ENCODE assay signal across 16 cellular contexts in genomic region chr6:22589118-22589517, GRCh38. TPM values are rescaled to one million over a fixed set of nuclear protein-coding genes. Genes with fewer than 3 reads are reported as not detected.
"Had no signal": no experiment of that assay in that cellular context is flagged by ENCODE, and none has a peak within 500 bp of the region (broad histone marks: within the 10 kb centered on the region; RNA-seq: fewer than 3 reads in every experiment).

No MANE protein-coding gene starts in this region.

- H3K9me3 ChIP-seq: colonic mucosa, esophagus muscularis mucosa, esophagus squamous epithelium, gastrocnemius medialis, gastroesophageal sphincter, heart left ventricle, heart right ventricle had no signal

- H3K27ac ChIP-seq: colonic mucosa, coronary artery, dorsolateral prefrontal cortex, epithelial cell of prostate, esophagus muscularis mucosa, esophagus squamous epithelium, foreskin keratinocyte, gastrocnemius medialis, gastroesophageal sphincter, heart left ventricle, heart right ventricle had no signal

- H3K36me3 ChIP-seq: colonic mucosa, esophagus muscularis mucosa, esophagus squamous epithelium, gastrocnemius medialis, gastroesophageal sphincter, heart left ventricle, heart right ventricle had no signal

- H3K27me3 ChIP-seq: colonic mucosa, dorsolateral prefrontal cortex, esophagus muscularis mucosa, esophagus squamous epithelium, foreskin keratinocyte, gastrocnemius medialis, gastroesophageal sphincter, heart left ventricle, heart right ventricle had no signal

- ATAC-seq: effector memory CD8-positive, alpha-beta T cell; esophagus mucosa; foreskin keratinocyte; gastrocnemius medialis; gastroesophageal sphincter; heart left ventricle; heart right ventricle had no signal

- H3K4me3 ChIP-seq: colonic mucosa, coronary artery, dorsolateral prefrontal cortex, esophagus muscularis mucosa, esophagus squamous epithelium, gastrocnemius medialis, gastroesophageal sphincter, heart left ventricle, heart right ventricle had no signal

RNA-seq across cellular contexts. Expression of gene HDGFL1, which starts 19.8 kb away (rescaled TPM):
- polyA plus RNA-seq: endothelial cell of umbilical vein, esophagus, fibroblast of lung, foreskin keratinocyte, heart left ventricle, heart right ventricle had no signal
